In the genomic region with DNA sequence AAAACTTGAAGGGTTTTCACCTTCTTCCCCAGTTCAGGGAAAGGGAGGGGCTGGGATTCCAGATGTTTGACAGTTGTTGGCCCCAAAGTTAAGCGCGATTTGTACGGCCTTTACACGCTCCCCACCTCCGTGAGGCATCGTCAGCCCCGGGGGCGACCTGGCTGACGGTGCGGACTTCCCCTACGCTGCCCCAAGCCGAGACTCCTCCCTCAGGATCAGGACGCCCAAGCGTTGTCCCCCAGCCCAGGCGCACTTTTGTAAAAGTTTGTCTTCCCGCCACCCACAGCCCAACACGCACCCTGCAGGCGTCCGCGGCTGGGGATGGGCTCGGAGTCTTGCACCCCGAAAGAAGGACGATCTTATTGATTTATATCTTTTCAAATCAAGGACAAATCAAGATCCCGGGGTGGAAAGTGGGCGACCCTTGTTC, we compare ENCODE assay signal across 1 cellular context.
TF ChIP-seq lines count a peak whose summit lies in the region.

No MANE protein-coding gene starts in this region.

TF ChIP-seq in HEK293, 187 proteins besides CTCF, POLR2A, EP300 and RAD21 (continued from another document and continues in another):
- TF ChIP-seq, protein P1, sequence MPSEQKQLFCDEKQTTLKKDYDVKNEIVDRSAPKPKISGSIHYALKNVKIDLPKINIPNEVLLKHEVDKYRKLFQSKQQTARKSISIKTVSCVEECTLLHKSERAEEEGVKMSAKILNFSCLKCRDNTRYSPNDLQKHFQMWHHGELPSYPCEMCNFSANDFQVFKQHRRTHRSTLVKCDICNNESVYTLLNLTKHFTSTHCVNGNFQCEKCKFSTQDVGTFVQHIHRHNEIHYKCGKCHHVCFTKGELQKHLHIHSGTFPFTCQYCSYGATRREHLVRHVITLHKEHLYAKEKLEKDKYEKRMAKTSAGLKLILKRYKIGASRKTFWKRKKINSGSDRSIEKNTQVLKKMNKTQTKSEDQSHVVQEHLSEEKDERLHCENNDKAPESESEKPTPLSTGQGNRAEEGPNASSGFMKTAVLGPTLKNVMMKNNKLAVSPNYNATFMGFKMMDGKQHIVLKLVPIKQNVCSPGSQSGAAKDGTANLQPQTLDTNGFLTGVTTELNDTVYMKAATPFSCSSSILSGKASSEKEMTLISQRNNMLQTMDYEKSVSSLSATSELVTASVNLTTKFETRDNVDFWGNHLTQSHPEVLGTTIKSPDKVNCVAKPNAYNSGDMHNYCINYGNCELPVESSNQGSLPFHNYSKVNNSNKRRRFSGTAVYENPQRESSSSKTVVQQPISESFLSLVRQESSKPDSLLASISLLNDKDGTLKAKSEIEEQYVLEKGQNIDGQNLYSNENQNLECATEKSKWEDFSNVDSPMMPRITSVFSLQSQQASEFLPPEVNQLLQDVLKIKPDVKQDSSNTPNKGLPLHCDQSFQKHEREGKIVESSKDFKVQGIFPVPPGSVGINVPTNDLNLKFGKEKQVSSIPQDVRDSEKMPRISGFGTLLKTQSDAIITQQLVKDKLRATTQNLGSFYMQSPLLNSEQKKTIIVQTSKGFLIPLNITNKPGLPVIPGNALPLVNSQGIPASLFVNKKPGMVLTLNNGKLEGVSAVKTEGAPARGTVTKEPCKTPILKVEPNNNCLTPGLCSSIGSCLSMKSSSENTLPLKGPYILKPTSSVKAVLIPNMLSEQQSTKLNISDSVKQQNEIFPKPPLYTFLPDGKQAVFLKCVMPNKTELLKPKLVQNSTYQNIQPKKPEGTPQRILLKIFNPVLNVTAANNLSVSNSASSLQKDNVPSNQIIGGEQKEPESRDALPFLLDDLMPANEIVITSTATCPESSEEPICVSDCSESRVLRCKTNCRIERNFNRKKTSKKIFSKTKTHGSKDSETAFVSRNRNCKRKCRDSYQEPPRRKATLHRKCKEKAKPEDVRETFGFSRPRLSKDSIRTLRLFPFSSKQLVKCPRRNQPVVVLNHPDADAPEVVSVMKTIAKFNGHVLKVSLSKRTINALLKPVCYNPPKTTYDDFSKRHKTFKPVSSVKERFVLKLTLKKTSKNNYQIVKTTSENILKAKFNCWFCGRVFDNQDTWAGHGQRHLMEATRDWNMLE (tag by site-specific recombination; conservative IDR thresholded peaks at IDR 0.05; ENCODE audit: low read depth) = no peak
- TF ChIP-seq, protein P2, sequence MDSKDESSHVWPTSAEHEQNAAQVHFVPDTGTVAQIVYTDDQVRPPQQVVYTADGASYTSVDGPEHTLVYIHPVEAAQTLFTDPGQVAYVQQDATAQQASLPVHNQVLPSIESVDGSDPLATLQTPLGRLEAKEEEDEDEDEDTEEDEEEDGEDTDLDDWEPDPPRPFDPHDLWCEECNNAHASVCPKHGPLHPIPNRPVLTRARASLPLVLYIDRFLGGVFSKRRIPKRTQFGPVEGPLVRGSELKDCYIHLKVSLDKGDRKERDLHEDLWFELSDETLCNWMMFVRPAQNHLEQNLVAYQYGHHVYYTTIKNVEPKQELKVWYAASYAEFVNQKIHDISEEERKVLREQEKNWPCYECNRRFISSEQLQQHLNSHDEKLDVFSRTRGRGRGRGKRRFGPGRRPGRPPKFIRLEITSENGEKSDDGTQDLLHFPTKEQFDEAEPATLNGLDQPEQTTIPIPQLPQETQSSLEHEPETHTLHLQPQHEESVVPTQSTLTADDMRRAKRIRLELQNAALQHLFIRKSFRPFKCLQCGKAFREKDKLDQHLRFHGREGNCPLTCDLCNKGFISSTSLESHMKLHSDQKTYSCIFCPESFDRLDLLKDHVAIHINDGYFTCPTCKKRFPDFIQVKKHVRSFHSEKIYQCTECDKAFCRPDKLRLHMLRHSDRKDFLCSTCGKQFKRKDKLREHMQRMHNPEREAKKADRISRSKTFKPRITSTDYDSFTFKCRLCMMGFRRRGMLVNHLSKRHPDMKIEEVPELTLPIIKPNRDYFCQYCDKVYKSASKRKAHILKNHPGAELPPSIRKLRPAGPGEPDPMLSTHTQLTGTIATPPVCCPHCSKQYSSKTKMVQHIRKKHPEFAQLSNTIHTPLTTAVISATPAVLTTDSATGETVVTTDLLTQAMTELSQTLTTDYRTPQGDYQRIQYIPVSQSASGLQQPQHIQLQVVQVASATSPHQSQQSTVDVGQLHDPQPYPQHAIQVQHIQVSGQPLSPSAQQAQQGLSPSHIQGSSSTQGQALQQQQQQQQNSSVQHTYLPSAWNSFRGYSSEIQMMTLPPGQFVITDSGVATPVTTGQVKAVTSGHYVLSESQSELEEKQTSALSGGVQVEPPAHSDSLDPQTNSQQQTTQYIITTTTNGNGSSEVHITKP (tag by site-specific recombination; IDR thresholded peaks at IDR 0.05) = peak; percentile 95
- TF ChIP-seq KLF1 (tag by site-specific recombination; IDR thresholded peaks at IDR 0.05) (no peak), ZNF146 (tag by site-specific recombination; IDR thresholded peaks at IDR 0.05) (no peak), ZFP41 (tag by site-specific recombination; IDR thresholded peaks at IDR 0.05; ENCODE audit: borderline replicate concordance) (no peak), ZNF548 (tag by site-specific recombination; IDR thresholded peaks at IDR 0.05) (no peak), IKZF3 (tag by site-specific recombination; IDR thresholded peaks at IDR 0.05) (no peak), GLIS1 (tag by site-specific recombination; IDR thresholded peaks at IDR 0.05) (no peak), ZFHX2 (tag by site-specific recombination; conservative IDR thresholded peaks at IDR 0.05) (0 out of 2 replicates have a peak, but pooled peaks have one; percentile 27), KLF10 (tag by site-specific recombination; IDR thresholded peaks at IDR 0.05) (no peak), ZBTB8A (tag by site-specific recombination; IDR thresholded peaks at IDR 0.05) (no peak), SALL2 (tag by site-specific recombination; IDR thresholded peaks at IDR 0.05; ENCODE audit: borderline replicate concordance) (no peak), HOXC10 (CRISPR knock-in tag; IDR thresholded peaks at IDR 0.05) (no peak), ZNF354C (tag by site-specific recombination; IDR thresholded peaks at IDR 0.05; ENCODE audit: borderline replicate concordance, low read depth) (no peak), ZBTB48 (tag by site-specific recombination; IDR thresholded peaks at IDR 0.05) (0 out of 2 replicates have a peak, but pooled peaks have one; percentile 28), ZNF768 (tag by site-specific recombination; IDR thresholded peaks at IDR 0.05) (no peak), ZNF157 (tag by site-specific recombination; IDR thresholded peaks at IDR 0.05) (no peak), GLIS2 (tag by site-specific recombination; IDR thresholded peaks at IDR 0.05) (peak; percentile 29; the same call in 1 of the 2 replicates), ZNF830 (tag by site-specific recombination; IDR thresholded peaks at IDR 0.05; ENCODE audit: low read depth) (no peak), ZNF777 (tag by site-specific recombination; IDR thresholded peaks at IDR 0.05; ENCODE audit: borderline replicate concordance) (no peak), ZNF501 (tag by site-specific recombination; IDR thresholded peaks at IDR 0.05) (no peak), ZNF37A (tag by site-specific recombination; IDR thresholded peaks at IDR 0.05) (no peak), SP7 (tag by site-specific recombination; IDR thresholded peaks at IDR 0.05) (no peak), ZNF549 (tag by site-specific recombination; IDR thresholded peaks at IDR 0.05) (no peak), ZIC2 (tag by site-specific recombination; IDR thresholded peaks at IDR 0.05) (no peak)
- TF ChIP-seq, protein P3, sequence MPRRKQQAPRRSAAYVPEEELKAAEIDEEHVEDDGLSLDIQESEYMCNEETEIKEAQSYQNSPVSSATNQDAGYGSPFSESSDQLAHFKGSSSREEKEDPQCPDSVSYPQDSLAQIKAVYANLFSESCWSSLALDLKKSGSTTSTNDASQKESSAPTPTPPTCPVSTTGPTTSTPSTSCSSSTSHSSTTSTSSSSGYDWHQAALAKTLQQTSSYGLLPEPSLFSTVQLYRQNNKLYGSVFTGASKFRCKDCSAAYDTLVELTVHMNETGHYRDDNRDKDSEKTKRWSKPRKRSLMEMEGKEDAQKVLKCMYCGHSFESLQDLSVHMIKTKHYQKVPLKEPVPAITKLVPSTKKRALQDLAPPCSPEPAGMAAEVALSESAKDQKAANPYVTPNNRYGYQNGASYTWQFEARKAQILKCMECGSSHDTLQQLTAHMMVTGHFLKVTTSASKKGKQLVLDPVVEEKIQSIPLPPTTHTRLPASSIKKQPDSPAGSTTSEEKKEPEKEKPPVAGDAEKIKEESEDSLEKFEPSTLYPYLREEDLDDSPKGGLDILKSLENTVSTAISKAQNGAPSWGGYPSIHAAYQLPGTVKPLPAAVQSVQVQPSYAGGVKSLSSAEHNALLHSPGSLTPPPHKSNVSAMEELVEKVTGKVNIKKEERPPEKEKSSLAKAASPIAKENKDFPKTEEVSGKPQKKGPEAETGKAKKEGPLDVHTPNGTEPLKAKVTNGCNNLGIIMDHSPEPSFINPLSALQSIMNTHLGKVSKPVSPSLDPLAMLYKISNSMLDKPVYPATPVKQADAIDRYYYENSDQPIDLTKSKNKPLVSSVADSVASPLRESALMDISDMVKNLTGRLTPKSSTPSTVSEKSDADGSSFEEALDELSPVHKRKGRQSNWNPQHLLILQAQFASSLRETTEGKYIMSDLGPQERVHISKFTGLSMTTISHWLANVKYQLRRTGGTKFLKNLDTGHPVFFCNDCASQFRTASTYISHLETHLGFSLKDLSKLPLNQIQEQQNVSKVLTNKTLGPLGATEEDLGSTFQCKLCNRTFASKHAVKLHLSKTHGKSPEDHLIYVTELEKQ (tag by site-specific recombination; IDR thresholded peaks at IDR 0.05; ENCODE audit: borderline replicate concordance) = no peak
- TF ChIP-seq, protein P4, sequence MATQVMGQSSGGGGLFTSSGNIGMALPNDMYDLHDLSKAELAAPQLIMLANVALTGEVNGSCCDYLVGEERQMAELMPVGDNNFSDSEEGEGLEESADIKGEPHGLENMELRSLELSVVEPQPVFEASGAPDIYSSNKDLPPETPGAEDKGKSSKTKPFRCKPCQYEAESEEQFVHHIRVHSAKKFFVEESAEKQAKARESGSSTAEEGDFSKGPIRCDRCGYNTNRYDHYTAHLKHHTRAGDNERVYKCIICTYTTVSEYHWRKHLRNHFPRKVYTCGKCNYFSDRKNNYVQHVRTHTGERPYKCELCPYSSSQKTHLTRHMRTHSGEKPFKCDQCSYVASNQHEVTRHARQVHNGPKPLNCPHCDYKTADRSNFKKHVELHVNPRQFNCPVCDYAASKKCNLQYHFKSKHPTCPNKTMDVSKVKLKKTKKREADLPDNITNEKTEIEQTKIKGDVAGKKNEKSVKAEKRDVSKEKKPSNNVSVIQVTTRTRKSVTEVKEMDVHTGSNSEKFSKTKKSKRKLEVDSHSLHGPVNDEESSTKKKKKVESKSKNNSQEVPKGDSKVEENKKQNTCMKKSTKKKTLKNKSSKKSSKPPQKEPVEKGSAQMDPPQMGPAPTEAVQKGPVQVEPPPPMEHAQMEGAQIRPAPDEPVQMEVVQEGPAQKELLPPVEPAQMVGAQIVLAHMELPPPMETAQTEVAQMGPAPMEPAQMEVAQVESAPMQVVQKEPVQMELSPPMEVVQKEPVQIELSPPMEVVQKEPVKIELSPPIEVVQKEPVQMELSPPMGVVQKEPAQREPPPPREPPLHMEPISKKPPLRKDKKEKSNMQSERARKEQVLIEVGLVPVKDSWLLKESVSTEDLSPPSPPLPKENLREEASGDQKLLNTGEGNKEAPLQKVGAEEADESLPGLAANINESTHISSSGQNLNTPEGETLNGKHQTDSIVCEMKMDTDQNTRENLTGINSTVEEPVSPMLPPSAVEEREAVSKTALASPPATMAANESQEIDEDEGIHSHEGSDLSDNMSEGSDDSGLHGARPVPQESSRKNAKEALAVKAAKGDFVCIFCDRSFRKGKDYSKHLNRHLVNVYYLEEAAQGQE (tag by site-specific recombination; IDR thresholded peaks at IDR 0.05) = no peak
- TF ChIP-seq, protein P5, sequence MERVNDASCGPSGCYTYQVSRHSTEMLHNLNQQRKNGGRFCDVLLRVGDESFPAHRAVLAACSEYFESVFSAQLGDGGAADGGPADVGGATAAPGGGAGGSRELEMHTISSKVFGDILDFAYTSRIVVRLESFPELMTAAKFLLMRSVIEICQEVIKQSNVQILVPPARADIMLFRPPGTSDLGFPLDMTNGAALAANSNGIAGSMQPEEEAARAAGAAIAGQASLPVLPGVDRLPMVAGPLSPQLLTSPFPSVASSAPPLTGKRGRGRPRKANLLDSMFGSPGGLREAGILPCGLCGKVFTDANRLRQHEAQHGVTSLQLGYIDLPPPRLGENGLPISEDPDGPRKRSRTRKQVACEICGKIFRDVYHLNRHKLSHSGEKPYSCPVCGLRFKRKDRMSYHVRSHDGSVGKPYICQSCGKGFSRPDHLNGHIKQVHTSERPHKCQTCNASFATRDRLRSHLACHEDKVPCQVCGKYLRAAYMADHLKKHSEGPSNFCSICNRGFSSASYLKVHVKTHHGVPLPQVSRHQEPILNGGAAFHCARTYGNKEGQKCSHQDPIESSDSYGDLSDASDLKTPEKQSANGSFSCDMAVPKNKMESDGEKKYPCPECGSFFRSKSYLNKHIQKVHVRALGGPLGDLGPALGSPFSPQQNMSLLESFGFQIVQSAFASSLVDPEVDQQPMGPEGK (tag by site-specific recombination; IDR thresholded peaks at IDR 0.05) = peak; percentile 29; the same call in 1 of the 2 replicates
- TF ChIP-seq, protein P6, sequence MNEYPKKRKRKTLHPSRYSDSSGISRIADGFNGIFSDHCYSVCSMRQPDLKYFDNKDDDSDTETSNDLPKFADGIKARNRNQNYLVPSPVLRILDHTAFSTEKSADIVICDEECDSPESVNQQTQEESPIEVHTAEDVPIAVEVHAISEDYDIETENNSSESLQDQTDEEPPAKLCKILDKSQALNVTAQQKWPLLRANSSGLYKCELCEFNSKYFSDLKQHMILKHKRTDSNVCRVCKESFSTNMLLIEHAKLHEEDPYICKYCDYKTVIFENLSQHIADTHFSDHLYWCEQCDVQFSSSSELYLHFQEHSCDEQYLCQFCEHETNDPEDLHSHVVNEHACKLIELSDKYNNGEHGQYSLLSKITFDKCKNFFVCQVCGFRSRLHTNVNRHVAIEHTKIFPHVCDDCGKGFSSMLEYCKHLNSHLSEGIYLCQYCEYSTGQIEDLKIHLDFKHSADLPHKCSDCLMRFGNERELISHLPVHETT (tag by site-specific recombination; IDR thresholded peaks at IDR 0.05) = no peak
